ENCODE assay signal across 11 cellular contexts in the genomic region with DNA sequence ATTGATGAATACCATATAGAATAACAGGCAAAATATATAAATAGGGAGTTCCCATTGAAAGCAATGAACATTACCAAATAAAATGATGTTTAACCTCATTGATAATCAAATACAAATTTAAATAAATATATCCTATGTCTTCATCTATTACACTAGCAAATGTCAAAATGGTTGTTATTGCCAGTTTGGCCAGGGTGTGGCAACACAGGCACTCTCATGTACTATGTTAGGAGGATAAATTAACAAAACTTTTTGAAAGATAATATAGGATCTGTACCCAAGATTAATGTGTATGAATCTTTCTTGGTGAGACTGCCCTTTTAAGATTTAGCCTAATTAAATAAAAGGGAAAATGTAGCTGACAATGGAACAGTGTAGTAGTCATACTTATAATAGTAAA.
DNase-seq lines count a peak whose midpoint lies in the region; ATAC-seq and TF ChIP-seq lines count a peak whose summit lies in the region.
"Had no signal": no experiment of that assay in that cellular context is flagged by ENCODE, and none has a peak within 500 bp of the region (broad histone marks: within the 10 kb centered on the region; RNA-seq: fewer than 3 reads in every experiment).

No MANE protein-coding gene starts in this region.

- H3K4me3 ChIP-seq in RWPE2 (ENCODE audit: severe bottlenecking) = no peak overlapping the region
- H3K4me3 ChIP-seq: SJCRH30, upper lobe of right lung had no signal

- H3K27ac Mint-ChIP-seq in nephron progenitor cell = no peak overlapping the region

- no peak overlapping the region for H3K4me3 Mint-ChIP-seq in nephron progenitor cell

- peak; percentile 34 for TF ChIP-seq CTCF in RWPE2 (IDR thresholded peaks at IDR 0.05; ENCODE audit: poor library complexity, severe bottlenecking)
- TF ChIP-seq CTCF in nephron progenitor cell (IDR thresholded peaks at IDR 0.05) = no peak

- no peaks in the 10 kb centered on the region for H3K9me3 ChIP-seq in RWPE2 (ENCODE audit: severe bottlenecking)
- H3K9me3 ChIP-seq: SJCRH30, upper lobe of right lung had no signal

- no peaks in the 10 kb centered on the region for H3K4me1 Mint-ChIP-seq in nephron progenitor cell

- no peaks in the 10 kb centered on the region for H3K4me1 ChIP-seq in RWPE2 (ENCODE audit: insufficient read depth, poor library complexity, severe bottlenecking)
- H3K4me1 ChIP-seq: SJCRH30, upper lobe of right lung had no signal

- peak; percentile 8 to 18 for DNase-seq in AML-193 (lab: John Stamatoyannopoulos, UW)
- no peak for DNase-seq in RWPE2 (ENCODE audit: low spot score)
- peak; percentile 6 for DNase-seq in glomerular visceral epithelial cell (ENCODE audit: extremely low spot score)
- no peak for DNase-seq in nephron progenitor cell
- DNase-seq: DMS79, upper lobe of right lung had no signal

- peaks cover 4% of the 10 kb centered on the region for H3K27me3 Mint-ChIP-seq in nephron progenitor cell (ENCODE audit: low read depth, poor library complexity)

- H3K27ac ChIP-seq in RWPE2 (ENCODE audit: poor library complexity, severe bottlenecking) = no peak overlapping the region
- H3K27ac ChIP-seq: SJCRH30, upper lobe of right lung had no signal

- no peaks in the 10 kb centered on the region for H3K27me3 ChIP-seq in RWPE2 (ENCODE audit: insufficient read depth, poor library complexity, severe bottlenecking)
- H3K27me3 ChIP-seq: SJCRH30, upper lobe of right lung had no signal

- ATAC-seq in GM18868 (IDR thresholded peaks at IDR 0.05; ENCODE audit: unreplicated experiment) (peak; percentile 62), RWPE2 (ENCODE audit: low read depth) (no peak), HG03175 (IDR thresholded peaks at IDR 0.05; ENCODE audit: unreplicated experiment) (no peak), GM18858 (IDR thresholded peaks at IDR 0.05; ENCODE audit: unreplicated experiment) (no peak), GM19452 (IDR thresholded peaks at IDR 0.05; ENCODE audit: unreplicated experiment) (no peak)
- ATAC-seq: upper lobe of right lung had no signal

- no peaks in the 10 kb centered on the region for H3K9me3 Mint-ChIP-seq in nephron progenitor cell

- no peaks in the 10 kb centered on the region for H3K36me3 ChIP-seq in RWPE2 (ENCODE audit: low read depth)
- H3K36me3 ChIP-seq: SJCRH30, upper lobe of right lung had no signal

- H3K36me3 Mint-ChIP-seq in nephron progenitor cell (ENCODE audit: low read depth) = no peaks in the 10 kb centered on the region

Comparison
In these comparisons a context has a peak if more than half of its experiments do, and no peak if none do; other contexts are left out.
1. DNase-seq: peak in AML-193 (2 of 2) and glomerular visceral epithelial cell (single experiment); none in RWPE2 (single experiment) and nephron progenitor cell (single experiment).